8 cellular contexts compared by ENCODE assay signal in genomic region chr1:8026153-8026975, GRCh38. TPM values are rescaled to one million over a fixed set of nuclear protein-coding genes. Genes with fewer than 3 reads are reported as not detected.
A peak's percentile ranks its signal among the peaks of the same experiment; 100 is the strongest.
DNase-seq lines count a peak whose midpoint lies in the region; ATAC-seq, FAIRE-seq and TF ChIP-seq lines count a peak whose summit lies in the region.

TSS of gene ERRFI1 (minus strand) at chr1:8026309. CDS start at chr1:8015619, 10,690 bp downstream.

- peaks cover 0 to 3% (median 0%) of the 10 kb centered on the region in 8 donors for H3K9me3 Mint-ChIP-seq in CD4-positive, alpha-beta memory T cell
- no peaks in the 10 kb centered on the region for H3K9me3 Mint-ChIP-seq in naive thymus-derived CD8-positive, alpha-beta T cell
- H3K9me3 Mint-ChIP-seq in stimulated activated memory B cell treated with anti-CD40 and anti-IgM and Interleukin-4, amounts not matched to agents 10 μg/mL and 1 μg/mL and 100 μg/mL, for 72 hours = no peaks in the 10 kb centered on the region

- no peak within 1 kb of the TSS for H3K27ac ChIP-seq in CD4-positive, alpha-beta memory T cell (ENCODE audit: low read depth, low read length)
- H3K27ac ChIP-seq in HUES48 (ENCODE audit: low read depth, low read length) = peak within 1 kb of the TSS; percentile 69

- FAIRE-seq in RCC 7860 (lab: Jason Lieb, UNC) = no peak

- H3K9ac ChIP-seq in HUES48 (ENCODE audit: low read depth, low read length) = peak within 1 kb of the TSS; percentile 77

- TF ChIP-seq CTCF in GM20000 (IDR thresholded peaks at IDR 0.05; ENCODE audit: extremely low read depth, missing control alignments) = no peak

- H3K4me1 ChIP-seq in CD4-positive, alpha-beta memory T cell (ENCODE audit: insufficient read depth, low read length) = peaks cover 14% of the 10 kb centered on the region
- peaks cover 63% of the 10 kb centered on the region for H3K4me1 ChIP-seq in HUES48 (ENCODE audit: control insufficient read depth, insufficient read depth, low read length)

- peaks cover 6% of the 10 kb centered on the region for H3K27me3 ChIP-seq in CD4-positive, alpha-beta memory T cell (ENCODE audit: insufficient read depth, low read length)
- peaks cover 6% of the 10 kb centered on the region for H3K27me3 ChIP-seq in HUES48 (ENCODE audit: control insufficient read depth, insufficient read depth, low read length)

- H3K36me3 ChIP-seq in CD4-positive, alpha-beta memory T cell (ENCODE audit: insufficient read depth, low read length) = no peaks in the 10 kb centered on the region
- no peaks in the 10 kb centered on the region for H3K36me3 ChIP-seq in HUES48 (ENCODE audit: control insufficient read depth, insufficient read depth, low read length)

- peaks cover 7 to 13% of the 10 kb centered on the region in 2 donors for H3K27me3 Mint-ChIP-seq in CD4-positive, alpha-beta memory T cell
- H3K27me3 Mint-ChIP-seq in naive thymus-derived CD8-positive, alpha-beta T cell = peaks cover 5 to 28% (median 14%) of the 10 kb centered on the region in 5 donors
- peaks cover 20% of the 10 kb centered on the region for H3K27me3 Mint-ChIP-seq in stimulated activated memory B cell treated with anti-CD40 and anti-IgM and Interleukin-4, amounts not matched to agents 10 μg/mL and 1 μg/mL and 100 μg/mL, for 72 hours

- intact Hi-C loops in CD4-positive, alpha-beta memory T cell (cut with micrococcal nuclease) = loop anchor here (1.0 kb wide), 2 partner anchors 126 to 292 kb away; partner anchors contain the start of gene SLC45A1

- no peaks in the 10 kb centered on the region for H3K36me3 Mint-ChIP-seq in CD4-positive, alpha-beta memory T cell
- H3K36me3 Mint-ChIP-seq in naive thymus-derived CD8-positive, alpha-beta T cell = no peaks in the 10 kb centered on the region
- H3K36me3 Mint-ChIP-seq in stimulated activated memory B cell treated with anti-CD40 and anti-IgM and Interleukin-4, amounts not matched to agents 10 μg/mL and 1 μg/mL and 100 μg/mL, for 72 hours = no peaks in the 10 kb centered on the region

- DNase-seq in CD4-positive, alpha-beta memory T cell = peak; percentile 80 to 88 (median 81)
- peak; percentile 96 for DNase-seq in GM20000 (ENCODE audit: low spot score)
- peak; percentile 88 for DNase-seq in RCC 7860 (ENCODE audit: low spot score)
- DNase-seq in activated effector memory CD4-positive, alpha-beta T cell treated with anti-CD3 and anti-CD28 coated beads, Interleukin-2, amount 50 U/mL, for 16 hours = peak; percentile 95
- DNase-seq in fibroblast of peridontal ligament (ENCODE audit: extremely low read depth) = peak; percentile 92
- peak; percentile 74 to 90 (median 81) for DNase-seq in naive thymus-derived CD8-positive, alpha-beta T cell

- POLR2A ChIA-PET in CD4-positive, alpha-beta memory T cell (lab: Charles Lee; ENCODE audit: partially characterized antibody) = interaction anchor here (1.0 kb wide), 2 partner anchors 9 to 292 kb away, joined by 4 read pairs; no protein-coding TSS in a partner anchor
- POLR2A ChIA-PET in naive thymus-derived CD8-positive, alpha-beta T cell (lab: Charles Lee) = interaction anchor here (1.1 to 2.0 kb wide), 2 partner anchors 11 to 291 kb away, joined by 3 to 9 read pairs; partner anchors contain the start of gene SLC45A1

- ATAC-seq in naive thymus-derived CD8-positive, alpha-beta T cell = peak; percentile 91 to 93
- peak; percentile 98 for ATAC-seq in stimulated activated memory B cell treated with anti-CD40 and anti-IgM and Interleukin-4, amounts not matched to agents 10 μg/mL and 1 μg/mL and 100 μg/mL, for 72 hours

- H3K9me3 ChIP-seq in CD4-positive, alpha-beta memory T cell (ENCODE audit: control insufficient read depth in 1 of 2, low read length in 2 of 2) = no peaks in the 10 kb centered on the region
- no peaks in the 10 kb centered on the region for H3K9me3 ChIP-seq in HUES48 (ENCODE audit: control insufficient read depth, insufficient read depth, low read length)

- CTCF ChIA-PET in CD4-positive, alpha-beta memory T cell (lab: Charles Lee; ENCODE audit: partially characterized antibody) = interaction anchor here (1.0 to 5.3 kb wide), 3 partner anchors 10 to 289 kb away, joined by 4 to 32 read pairs (median 6); no protein-coding TSS in a partner anchor

- peak within 1 kb of the TSS; percentile 81 to 91 (median 86) for H3K4me3 Mint-ChIP-seq in CD4-positive, alpha-beta memory T cell
- peak within 1 kb of the TSS; percentile 72 to 92 (median 86) for H3K4me3 Mint-ChIP-seq in naive thymus-derived CD8-positive, alpha-beta T cell
- H3K4me3 Mint-ChIP-seq in stimulated activated memory B cell treated with anti-CD40 and anti-IgM and Interleukin-4, amounts not matched to agents 10 μg/mL and 1 μg/mL and 100 μg/mL, for 72 hours = peak within 1 kb of the TSS; percentile 78

- H3K27ac Mint-ChIP-seq in CD4-positive, alpha-beta memory T cell = peak within 1 kb of the TSS; percentile 8 to 89 (median 86)
- peak within 1 kb of the TSS; percentile 63 to 91 (median 80) for H3K27ac Mint-ChIP-seq in naive thymus-derived CD8-positive, alpha-beta T cell
- peak within 1 kb of the TSS; percentile 73 for H3K27ac Mint-ChIP-seq in stimulated activated memory B cell treated with anti-CD40 and anti-IgM and Interleukin-4, amounts not matched to agents 10 μg/mL and 1 μg/mL and 100 μg/mL, for 72 hours

- peak within 1 kb of the TSS in 1 of 2 donors; percentile 33 for H3K4me3 ChIP-seq in CD4-positive, alpha-beta memory T cell (ENCODE audit: low read length in 2 of 2)
- H3K4me3 ChIP-seq in HUES48 (ENCODE audit: low read depth, low read length) = peak within 1 kb of the TSS; percentile 96

- H3K4me1 Mint-ChIP-seq in CD4-positive, alpha-beta memory T cell = peaks cover 8 to 13% (median 10%) of the 10 kb centered on the region in 4 donors
- H3K4me1 Mint-ChIP-seq in naive thymus-derived CD8-positive, alpha-beta T cell = peaks cover 11 to 16% (median 11%) of the 10 kb centered on the region in 4 donors
- peaks cover 16% of the 10 kb centered on the region for H3K4me1 Mint-ChIP-seq in stimulated activated memory B cell treated with anti-CD40 and anti-IgM and Interleukin-4, amounts not matched to agents 10 μg/mL and 1 μg/mL and 100 μg/mL, for 72 hours

RNA-seq across cellular contexts. Expression of gene ERRFI1, which starts in this region (rescaled TPM):
- 1 to 10 TPM; 1.0 TPM for total RNA-seq in CD4-positive, alpha-beta memory T cell
- under 1 TPM; 0.18 to 0.73 TPM for polyA plus RNA-seq in CD4-positive, alpha-beta memory T cell
- 1 to 10 TPM; 1.0 to 2.1 TPM for total RNA-seq in naive thymus-derived CD8-positive, alpha-beta T cell
- polyA plus RNA-seq in naive thymus-derived CD8-positive, alpha-beta T cell = under 1 TPM in 2 of 3 donors, not detected in 1; 0.28 to 0.42 TPM
